In the genomic region with DNA sequence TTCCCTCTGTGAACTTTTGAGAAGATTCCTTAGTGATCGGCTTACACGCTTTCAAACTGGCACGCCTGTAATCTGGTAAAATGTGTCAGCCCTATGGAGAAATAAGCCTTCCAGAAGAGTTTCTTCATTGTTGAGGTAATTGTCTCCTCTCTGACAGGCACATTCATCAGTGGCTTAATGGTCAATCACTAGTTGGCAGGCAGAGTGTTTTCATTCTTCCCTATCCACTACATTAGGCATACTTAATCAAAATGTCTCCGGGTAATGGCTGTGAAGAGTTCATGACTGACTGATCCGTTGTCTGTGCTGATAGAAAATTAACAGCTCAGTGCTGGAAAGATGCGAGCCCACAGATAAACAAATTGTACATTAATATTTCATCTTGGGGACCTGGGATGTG, we compare ENCODE assay signal across 12 cellular contexts. TPM values are rescaled to one million over a fixed set of nuclear protein-coding genes. Genes with fewer than 3 reads are reported as not detected.
A peak's percentile ranks its signal among the peaks of the same experiment; 100 is the strongest.
DNase-seq lines count a peak whose midpoint lies in the region; ATAC-seq and TF ChIP-seq lines count a peak whose summit lies in the region.
"Had no signal": no experiment of that assay in that cellular context is flagged by ENCODE, and none has a peak within 500 bp of the region (broad histone marks: within the 10 kb centered on the region; RNA-seq: fewer than 3 reads in every experiment).

No MANE protein-coding gene starts in this region.

- CTCF ChIA-PET in CD4-positive, alpha-beta T cell (lab: Charles Lee): no interaction called here

- H3K79me1 ChIP-seq in mesenchymal stem cell (replicated peaks; ENCODE audit: low read length, poor library complexity, severe bottlenecking): no peaks in the 10 kb centered on the region

- H3K36me3 Mint-ChIP-seq in CD4-positive, alpha-beta T cell (ENCODE audit: low read depth): no peaks in the 10 kb centered on the region
- no peaks in the 10 kb centered on the region for H3K36me3 Mint-ChIP-seq in T-helper 17 cell (ENCODE audit: low read depth)
- H3K36me3 Mint-ChIP-seq in T-helper 2 cell treated with Interferon-gamma antibody and Interleukin-4, amounts not matched to agents 5 μg/mL and 100 μg/mL, for 36 hours (ENCODE audit: low read depth): peaks cover 2% of the 10 kb centered on the region

- WGBS in mesenchymal stem cell: 88% methylated on average over 5 of the region's 6 CpGs

- no peak overlapping the region for H2BK120ac ChIP-seq in mesenchymal stem cell (ENCODE audit: low read depth, low read length)

- H3K4ac ChIP-seq in mesenchymal stem cell (ENCODE audit: low read depth in 1 of 2, low read length in 2 of 2): no peak overlapping the region

- H3K27me3 Mint-ChIP-seq in CD4-positive, alpha-beta T cell: no peaks in the 10 kb centered on the region
- peaks cover 5% of the 10 kb centered on the region for H3K27me3 Mint-ChIP-seq in T-helper 17 cell
- no peaks in the 10 kb centered on the region for H3K27me3 Mint-ChIP-seq in T-helper 2 cell treated with Interferon-gamma antibody and Interleukin-4, amounts not matched to agents 5 μg/mL and 100 μg/mL, for 36 hours (ENCODE audit: low read depth)

- peaks cover 0 to 8% of the 10 kb centered on the region in 2 experiments for H3K36me3 ChIP-seq in mesenchymal stem cell (ENCODE audit: control insufficient read depth in 1 of 2, insufficient read depth in 2 of 2, low read depth in 1 of 2, low read length in 2 of 2)
- H3K36me3 ChIP-seq: brain microvascular endothelial cell, upper lobe of left lung had no signal

- no peak overlapping the region for H3K4me3 ChIP-seq in mesenchymal stem cell (ENCODE audit: insufficient read depth in 1 of 2, low read depth in 1 of 2, low read length in 2 of 2)
- H3K4me3 ChIP-seq: upper lobe of left lung had no signal

- intact Hi-C loops in CD4-positive, alpha-beta T cell (cut with DNase I, micrococcal nuclease): no loop called here

- H3K27me3 ChIP-seq in CD4-positive, alpha-beta T cell (ENCODE audit: control insufficient read depth, insufficient read depth, low read length): no peaks in the 10 kb centered on the region
- no peaks in the 10 kb centered on the region for H3K27me3 ChIP-seq in mesenchymal stem cell (ENCODE audit: control insufficient read depth in 1 of 2, insufficient read depth in 1 of 2, low read length in 2 of 2)
- H3K27me3 ChIP-seq: brain microvascular endothelial cell, upper lobe of left lung had no signal

- no peak overlapping the region for H3K14ac ChIP-seq in mesenchymal stem cell (ENCODE audit: low read length in 2 of 2)

- H3K9ac ChIP-seq in mesenchymal stem cell (ENCODE audit: low read length): peak overlapping the region; percentile 43

- H4K91ac ChIP-seq in mesenchymal stem cell (ENCODE audit: low read length): no peak overlapping the region

- DNase-seq in CD4-positive, alpha-beta T cell: no peak
- peak; percentile 74 for DNase-seq in NCI-H1092 treated with DMSO at 0.1 percent for 48 hours (lab: John Stamatoyannopoulos, UW)
- no peak for DNase-seq in T-helper 17 cell
- DNase-seq in mesenchymal stem cell: no peak
- no peak for DNase-seq in T-helper 2 cell treated with Interferon-gamma antibody and Interleukin-4, amounts not matched to agents 5 μg/mL and 100 μg/mL, for 36 hours (ENCODE audit: low spot score)
- DNase-seq: brain microvascular endothelial cell, NCI-H524 treated with DMSO at 0.1 percent for 48 hours, upper lobe of left lung had no signal

- POLR2A ChIA-PET in CD4-positive, alpha-beta T cell (lab: Charles Lee): interaction anchor here (0.6 to 6.1 kb wide), 5 partner anchors 17 to 593 kb away, joined by 3 to 120 read pairs (median 4); no protein-coding TSS in a partner anchor

- no peak overlapping the region for H4K8ac ChIP-seq in mesenchymal stem cell (ENCODE audit: low read length)

- H3K27ac ChIP-seq in CD4-positive, alpha-beta T cell (ENCODE audit: low read depth, low read length): peak overlapping the region; percentile 18
- H3K27ac ChIP-seq in mesenchymal stem cell (ENCODE audit: low read length, poor library complexity, severe bottlenecking): no peak overlapping the region
- H3K27ac ChIP-seq: brain microvascular endothelial cell, C4-2B, upper lobe of left lung had no signal

- no peak overlapping the region for H2BK5ac ChIP-seq in mesenchymal stem cell (ENCODE audit: low read depth, low read length, poor library complexity, severe bottlenecking)

- H3K23ac ChIP-seq in mesenchymal stem cell (ENCODE audit: low read length in 2 of 2): no peak overlapping the region

- no peak overlapping the region for H2AK5ac ChIP-seq in mesenchymal stem cell (ENCODE audit: low read length, severe bottlenecking)

- no peak overlapping the region for H2AFZ ChIP-seq in mesenchymal stem cell (ENCODE audit: low read depth, low read length)

- ATAC-seq in CD4-positive, alpha-beta T cell (ENCODE audit: poor library complexity): no peak
- no peak for ATAC-seq in T-helper 17 cell
- no peak for ATAC-seq in HG03565 (IDR thresholded peaks at IDR 0.05; ENCODE audit: unreplicated experiment)
- no peak for ATAC-seq in HG03108 (IDR thresholded peaks at IDR 0.05; ENCODE audit: unreplicated experiment)
- no peak for ATAC-seq in GM18873 (IDR thresholded peaks at IDR 0.05; ENCODE audit: low FRiP score, unreplicated experiment)

- TF ChIP-seq CTCF in CD4-positive, alpha-beta T cell (IDR thresholded peaks at IDR 0.05): no peak

- H3K9me3 Mint-ChIP-seq in CD4-positive, alpha-beta T cell: peaks cover 3% of the 10 kb centered on the region
- no peaks in the 10 kb centered on the region for H3K9me3 Mint-ChIP-seq in T-helper 2 cell treated with Interferon-gamma antibody and Interleukin-4, amounts not matched to agents 5 μg/mL and 100 μg/mL, for 36 hours

- H2BK12ac ChIP-seq in mesenchymal stem cell (ENCODE audit: low read length in 2 of 2): no peak overlapping the region

- H3K9me3 ChIP-seq in CD4-positive, alpha-beta T cell (ENCODE audit: control insufficient read depth, low read length): no peaks in the 10 kb centered on the region
- H3K9me3 ChIP-seq in T-helper 17 cell (ENCODE audit: control insufficient read depth, low read length, poor library complexity, severe bottlenecking): no peaks in the 10 kb centered on the region
- no peaks in the 10 kb centered on the region for H3K9me3 ChIP-seq in mesenchymal stem cell (ENCODE audit: control insufficient read depth, low read length)
- H3K9me3 ChIP-seq: upper lobe of left lung had no signal

- H3K18ac ChIP-seq in mesenchymal stem cell (ENCODE audit: low read depth in 1 of 2, low read length in 2 of 2): no peak overlapping the region

- no peak overlapping the region for H2BK15ac ChIP-seq in mesenchymal stem cell (ENCODE audit: low read depth, poor library complexity, severe bottlenecking)

- H3K4me2 ChIP-seq in mesenchymal stem cell (ENCODE audit: low read length, poor library complexity, severe bottlenecking): no peak overlapping the region

- peak overlapping the region; percentile 89 for H3K27ac Mint-ChIP-seq in CD4-positive, alpha-beta T cell
- peak overlapping the region; percentile 96 for H3K27ac Mint-ChIP-seq in T-helper 17 cell
- H3K27ac Mint-ChIP-seq in T-helper 2 cell treated with Interferon-gamma antibody and Interleukin-4, amounts not matched to agents 5 μg/mL and 100 μg/mL, for 36 hours: no peak overlapping the region

- peaks cover 73% of the 10 kb centered on the region for H3K4me1 Mint-ChIP-seq in CD4-positive, alpha-beta T cell (ENCODE audit: low read depth)
- H3K4me1 Mint-ChIP-seq in T-helper 17 cell: peaks cover 36% of the 10 kb centered on the region
- H3K4me1 Mint-ChIP-seq in T-helper 2 cell treated with Interferon-gamma antibody and Interleukin-4, amounts not matched to agents 5 μg/mL and 100 μg/mL, for 36 hours (ENCODE audit: low read depth): peaks cover 17% of the 10 kb centered on the region

- H3K4me1 ChIP-seq in mesenchymal stem cell (ENCODE audit: control insufficient read depth, insufficient read depth, low read depth, low read length): no peaks in the 10 kb centered on the region

- H3K4me3 Mint-ChIP-seq in CD4-positive, alpha-beta T cell: no peak overlapping the region
- H3K4me3 Mint-ChIP-seq in T-helper 17 cell: no peak overlapping the region
- no peak overlapping the region for H3K4me3 Mint-ChIP-seq in T-helper 2 cell treated with Interferon-gamma antibody and Interleukin-4, amounts not matched to agents 5 μg/mL and 100 μg/mL, for 36 hours

RNA-seq across cellular contexts. Expression of a gene that starts 31.3 kb away (rescaled TPM):
- 10 to 100 TPM; 26.1 to 27.4 TPM for total RNA-seq in CD4-positive, alpha-beta T cell
- 10 to 100 TPM; 29.1 to 30.7 TPM for total RNA-seq in T-helper 17 cell
- polyA plus RNA-seq in mesenchymal stem cell (2013, experiment 1 of 2): 17.1 TPM
- polyA plus RNA-seq in mesenchymal stem cell (2013, experiment 2 of 2): 16.5 TPM
